In genomic region chr5:68046445-68046844, GRCh38 we compare ENCODE assay signal across 1 cellular context.
TF ChIP-seq lines count a peak whose summit lies in the region.

No MANE protein-coding gene starts in this region.

TF ChIP-seq in HepG2, 621 proteins besides CTCF, POLR2A, EP300 and RAD21 (continued from another document):
- no peak for TF ChIP-seq PRDM15 (CRISPR knock-in tag; IDR thresholded peaks at IDR 0.05)
